9 cellular contexts compared by ENCODE assay signal in the genomic region with DNA sequence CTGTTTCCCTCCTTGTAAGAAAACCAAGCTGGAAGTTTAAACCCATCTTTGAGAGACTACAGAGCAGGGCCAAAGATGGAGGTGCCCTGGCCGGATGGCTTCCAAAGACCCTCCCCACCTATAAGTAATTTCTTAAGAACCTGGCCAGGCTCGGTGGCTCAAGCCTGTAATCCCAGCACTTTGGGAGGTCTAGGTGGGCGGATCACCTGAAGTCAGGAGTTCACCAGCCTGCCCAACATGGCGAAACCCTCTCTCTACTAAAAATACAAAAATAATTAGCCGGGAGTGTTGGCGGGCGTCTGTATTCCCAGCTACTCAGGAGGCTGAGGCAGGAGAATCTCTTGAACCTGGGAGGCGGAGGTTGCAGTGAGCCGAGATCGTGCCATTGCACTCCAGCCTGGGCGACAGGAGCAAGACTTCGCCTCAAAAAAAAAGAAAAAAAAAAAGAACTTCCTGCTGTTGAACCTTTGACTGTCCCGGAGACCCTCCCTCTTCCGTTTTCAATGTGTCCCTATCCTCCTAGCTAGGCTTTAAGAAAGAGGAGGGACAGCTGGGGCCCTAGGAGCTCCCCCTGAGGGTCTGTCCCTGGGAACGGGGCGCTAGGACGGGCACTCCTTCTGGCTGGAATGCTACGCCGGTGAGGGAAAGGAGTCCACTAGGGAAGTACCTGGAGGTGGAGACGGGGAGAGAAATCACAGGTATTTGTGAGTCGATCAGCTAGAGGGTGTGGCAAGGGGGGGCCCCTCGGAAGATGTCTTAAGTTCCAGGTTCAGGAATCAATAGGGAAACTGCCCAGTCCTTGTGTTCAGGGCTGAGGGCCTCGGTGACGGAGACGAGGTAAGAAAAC. TPM values are rescaled to one million over a fixed set of nuclear protein-coding genes. Genes with fewer than 3 reads are reported as not detected.
DNase-seq lines count a peak whose midpoint lies in the region; ATAC-seq, FAIRE-seq and TF ChIP-seq lines count a peak whose summit lies in the region.
"Had no signal": no experiment of that assay in that cellular context is flagged by ENCODE, and none has a peak within 500 bp of the region (broad histone marks: within the 10 kb centered on the region; RNA-seq: fewer than 3 reads in every experiment).

No MANE protein-coding gene starts in this region.

- no peak for TF ChIP-seq POLR2A in K562 (conservative IDR thresholded peaks at IDR 0.05)

- FAIRE-seq in K562 (lab: Jason Lieb, UNC): no peak

- no peak for TF ChIP-seq EP300 in K562 (IDR thresholded peaks at IDR 0.05; ENCODE audit: low read length)

- DNase-seq in CMK (ENCODE audit: low read depth): peak; percentile 74
- DNase-seq in NAMALWA (ENCODE audit: low spot score): peak; percentile 50
- DNase-seq in K562 (ENCODE audit: extremely low read depth in 1 of 4, low spot score in 3 of 4): peak in 3 of 4 experiments; percentile 23 to 35 (median 27)
- DNase-seq in inferior parietal cortex (ENCODE audit: extremely low spot score): peak; percentile 22
- DNase-seq in NOMO-1 treated with DMSO at 0.1 percent for 48 hours (lab: John Stamatoyannopoulos, UW; ENCODE audit: unreplicated experiment): no peak
- no peak for DNase-seq in NCI-H446 (lab: John Stamatoyannopoulos, UW)

- H3K4me3 Mint-ChIP-seq in stimulated activated memory B cell treated with anti-CD40 and anti-IgM and Interleukin-4, amounts not matched to agents 10 μg/mL and 1 μg/mL and 100 μg/mL, for 72 hours: peak overlapping the region; percentile 92

- no peaks in the 10 kb centered on the region for H3K9me3 Mint-ChIP-seq in stimulated activated memory B cell treated with anti-CD40 and anti-IgM and Interleukin-4, amounts not matched to agents 10 μg/mL and 1 μg/mL and 100 μg/mL, for 72 hours

- H4K20me1 ChIP-seq in K562 (replicated peaks; ENCODE audit: control insufficient read depth, insufficient read depth, low read length): no peaks in the 10 kb centered on the region

- TF ChIP-seq CTCF in K562 (IDR thresholded peaks at IDR 0.05 in 2 of 3, conservative IDR thresholded peaks at IDR 0.05 in 1 of 3; ENCODE audit: insufficient read depth in 2 of 3, low read depth in 1 of 3, low read length in 3 of 3): no peak

- ATAC-seq in GM21423 (IDR thresholded peaks at IDR 0.05; ENCODE audit: unreplicated experiment) (peak; percentile 4), K562 (peak; percentile 35)
- ATAC-seq in stimulated activated memory B cell treated with anti-CD40 and anti-IgM and Interleukin-4, amounts not matched to agents 10 μg/mL and 1 μg/mL and 100 μg/mL, for 72 hours: peak; percentile 10

- peak overlapping the region; percentile 75 to 91; a peak in 3 of 4 replicates for H3K9ac ChIP-seq in K562 (ENCODE audit: insufficient read depth in 1 of 2, low read depth in 2 of 2, low read length in 2 of 2)

- H3K4me2 ChIP-seq in K562 (ENCODE audit: insufficient read depth, low read length): peak overlapping the region; percentile 84

- peak overlapping the region; percentile 49 for H3K4me3 ChIP-seq in K562

- in situ Hi-C loops in K562 (cut with MboI): loop anchor here (5.0 kb wide), 1 partner anchor 39 kb away; the partner anchor contains the start of gene TESK1

- no peaks in the 10 kb centered on the region for H3K36me3 ChIP-seq in K562 (ENCODE audit: control insufficient read depth, insufficient read depth, low read length)

- peaks cover 31% of the 10 kb centered on the region in 2 experiments for H3K4me1 ChIP-seq in K562 (replicated peaks in 1 of 2; ENCODE audit: control insufficient read depth in 2 of 2, insufficient read depth in 2 of 2, low read length in 2 of 2)

- CTCF ChIA-PET in K562 (lab: Yijun Ruan, JAX; ENCODE audit: low intra/inter-chr PET ratio): interaction anchor here (0.6 to 1.3 kb wide), 3 partner anchors 113 to 1829 kb away, joined by 3 to 5 read pairs (median 4); partner anchors contain the start of gene UBE2R2

- H3K27me3 Mint-ChIP-seq in stimulated activated memory B cell treated with anti-CD40 and anti-IgM and Interleukin-4, amounts not matched to agents 10 μg/mL and 1 μg/mL and 100 μg/mL, for 72 hours: no peaks in the 10 kb centered on the region

- no peaks in the 10 kb centered on the region for H3K79me2 ChIP-seq in K562 (ENCODE audit: control insufficient read depth, insufficient read depth, low read length)

- whole genome bisulfite sequencing in K562 (ENCODE audit: insufficient coverage, low coverage, missing lambda C conversion rate): 37% methylated on average over 15 of the region's 25 CpGs

- no peaks in the 10 kb centered on the region for H3K27me3 ChIP-seq in K562 (ENCODE audit: control insufficient read depth in 2 of 2, insufficient read depth in 2 of 2, low read length in 2 of 2)

- BruUV-seq in K562 (replicated peaks; lab: Mats Ljungman, UMichigan): TSS peak; percentile 66

- H3K9me1 ChIP-seq in K562 (ENCODE audit: control insufficient read depth, insufficient read depth, low read length): no peaks in the 10 kb centered on the region

- peak overlapping the region; percentile 96 for H2AFZ ChIP-seq in K562 (ENCODE audit: low read depth, low read length)

- peak overlapping the region; percentile 64; the same call in 2 of the 3 replicates for H3K27ac ChIP-seq in K562 (ENCODE audit: extremely low read depth, low read depth, low read length)

- no peak for TF ChIP-seq RAD21 in K562 (CRISPR knock-in tag; conservative IDR thresholded peaks at IDR 0.05 in 1 of 2, IDR thresholded peaks at IDR 0.05 in 1 of 2)

- peaks cover 10% of the 10 kb centered on the region for H3K36me3 Mint-ChIP-seq in stimulated activated memory B cell treated with anti-CD40 and anti-IgM and Interleukin-4, amounts not matched to agents 10 μg/mL and 1 μg/mL and 100 μg/mL, for 72 hours

- H3K27ac Mint-ChIP-seq in stimulated activated memory B cell treated with anti-CD40 and anti-IgM and Interleukin-4, amounts not matched to agents 10 μg/mL and 1 μg/mL and 100 μg/mL, for 72 hours: peak overlapping the region; percentile 92

- no peaks in the 10 kb centered on the region for H3K9me3 ChIP-seq in K562 (replicated peaks; ENCODE audit: control insufficient read depth, insufficient read depth, low read depth, low read length)

- POLR2A ChIA-PET in K562 (lab: Yijun Ruan, JAX): interaction anchor here (0.5 to 2.7 kb wide), 5 partner anchors 11 to 595 kb away, joined by 3 to 14 read pairs (median 3); partner anchors contain the start of genes CCDC107 and RMRP

- intact Hi-C loops in K562 (cut with micrococcal nuclease): loop anchor here (5.0 kb wide), 1 partner anchor 236 kb away; no protein-coding TSS in a partner anchor

- H3K4me1 Mint-ChIP-seq in stimulated activated memory B cell treated with anti-CD40 and anti-IgM and Interleukin-4, amounts not matched to agents 10 μg/mL and 1 μg/mL and 100 μg/mL, for 72 hours: peaks cover 64% of the 10 kb centered on the region

RNA-seq across cellular contexts. Expression of gene SIT1, which starts 4.8 kb away (rescaled TPM):
- total RNA-seq in K562 (2011; cell fraction: chromatin; rRNA removed; ENCODE audit: low replicate concordance): not detected in 2 replicates
- total RNA-seq in K562 (2011; cell fraction: nucleolus; rRNA removed): not detected in 2 replicates
- total RNA-seq in K562 (2011; cell fraction: nucleoplasm; rRNA removed): not detected in 2 replicates
- not detected in 2 replicates for total RNA-seq in K562 (2014; rRNA removed)
- total RNA-seq in K562 (2014; rRNA removed; fragmentation: Illumina TruSeq; extraction: Trizol): not detected in 2 replicates
- not detected in 2 replicates for total RNA-seq in K562 (2015; rRNA removed; fragmentation: Illumina TruSeq; extraction: Trizol)
- 0.16 TPM in 1 of 2 replicates, not detected in the other for total RNA-seq in K562 (2021)
- not detected in 2 replicates for polyA plus RNA-seq in K562 (2011; rRNA removed)
- polyA plus RNA-seq in K562 (2011; cell fraction: cytosol; rRNA removed): not detected in 2 replicates
- polyA plus RNA-seq in K562 (2011; cell fraction: nucleus; rRNA removed): 0.14 TPM in 1 of 2 replicates, not detected in the other
- 0.11 TPM in 1 of 2 replicates, not detected in the other for polyA plus RNA-seq in K562 (2012)
- polyA plus RNA-seq in K562 (2014; fragmentation: Illumina TruSeq; extraction: Trizol): not detected in 2 replicates
- not detected for polyA plus RNA-seq in K562 (2014; fragmentation: Nextera tagmentation; extraction: Ambion mirVana)
- 0.13 TPM in 1 of 2 replicates, not detected in the other for polyA plus RNA-seq in K562 (2014; rRNA removed)
- polyA minus RNA-seq in K562 (2011; rRNA and poly(A)+ RNA removed): not detected in 2 replicates
- not detected in 2 replicates for polyA minus RNA-seq in K562 (2011; cell fraction: cytosol; rRNA and poly(A)+ RNA removed)
- polyA minus RNA-seq in K562 (2011; cell fraction: nucleus; rRNA and poly(A)+ RNA removed): not detected in 2 replicates
- total RNA-seq: HT1080 had no signal

RNA-seq across cellular contexts. Expression of gene RMRP, which starts 11.9 kb away (rescaled TPM):
- total RNA-seq in K562 (2011; cell fraction: chromatin; rRNA removed; ENCODE audit: low replicate concordance): 2,409 and 13,688 TPM in 2 replicates
- total RNA-seq in K562 (2011; cell fraction: nucleolus; rRNA removed): 206,583 and 250,153 TPM in 2 replicates
- total RNA-seq in K562 (2011; cell fraction: nucleoplasm; rRNA removed): 28,297 and 120,670 TPM in 2 replicates
- total RNA-seq in K562 (2014; rRNA removed) (32,097 and 89,974 TPM in 2 replicates), K562 (2014; rRNA removed; fragmentation: Illumina TruSeq; extraction: Trizol) (175 and 799 TPM in 2 replicates), K562 (2015; rRNA removed; fragmentation: Illumina TruSeq; extraction: Trizol) (29,003 and 31,020 TPM in 2 replicates), K562 (2021) (25,789 and 26,070 TPM in 2 replicates)
- polyA plus RNA-seq in K562 (2011; rRNA removed) (30.6 and 75.7 TPM in 2 replicates), K562 (2014; fragmentation: Illumina TruSeq; extraction: Trizol) (not detected in 2 replicates), K562 (2014; fragmentation: Nextera tagmentation; extraction: Ambion mirVana) (not detected), K562 (2014; rRNA removed) (968 and 2,315 TPM in 2 replicates)
- 259 and 413 TPM in 2 replicates for polyA plus RNA-seq in K562 (2011; cell fraction: cytosol; rRNA removed)
- 1,135 and 1,314 TPM in 2 replicates for polyA plus RNA-seq in K562 (2011; cell fraction: nucleus; rRNA removed)
- polyA plus RNA-seq in K562 (2012): 26.0 and 33.8 TPM in 2 replicates
- 12,492 and 15,730 TPM in 2 replicates for polyA minus RNA-seq in K562 (2011; rRNA and poly(A)+ RNA removed)
- polyA minus RNA-seq in K562 (2011; cell fraction: cytosol; rRNA and poly(A)+ RNA removed): 24,287 and 37,114 TPM in 2 replicates
- polyA minus RNA-seq in K562 (2011; cell fraction: nucleus; rRNA and poly(A)+ RNA removed): 96,449 and 361,724 TPM in 2 replicates

RNA-seq across cellular contexts. Expression of gene CCDC107, which starts 12.1 kb away (rescaled TPM):
- total RNA-seq in K562 (2011; cell fraction: chromatin; rRNA removed; ENCODE audit: low replicate concordance): 5.7 and 12.2 TPM in 2 replicates
- total RNA-seq in K562 (2011; cell fraction: nucleolus; rRNA removed): 13.5 and 13.7 TPM in 2 replicates
- total RNA-seq in K562 (2011; cell fraction: nucleoplasm; rRNA removed): 9.7 and 11.8 TPM in 2 replicates
- total RNA-seq in K562 (2014; rRNA removed): 8.1 and 10.8 TPM in 2 replicates
- total RNA-seq in K562 (2014; rRNA removed; fragmentation: Illumina TruSeq; extraction: Trizol): 3.5 and 4.2 TPM in 2 replicates
- total RNA-seq in K562 (2015; rRNA removed; fragmentation: Illumina TruSeq; extraction: Trizol): 6.0 and 6.1 TPM in 2 replicates
- 7.0 and 9.7 TPM in 2 replicates for total RNA-seq in K562 (2021)
- 6.6 and 7.7 TPM in 2 replicates for polyA plus RNA-seq in K562 (2011; rRNA removed)
- polyA plus RNA-seq in K562 (2011; cell fraction: cytosol; rRNA removed): 7.4 and 13.4 TPM in 2 replicates
- 9.8 and 11.3 TPM in 2 replicates for polyA plus RNA-seq in K562 (2011; cell fraction: nucleus; rRNA removed)
- polyA plus RNA-seq in K562 (2012): 6.8 and 9.9 TPM in 2 replicates
- polyA plus RNA-seq in K562 (2014; fragmentation: Illumina TruSeq; extraction: Trizol): 4.7 and 5.1 TPM in 2 replicates
- polyA plus RNA-seq in K562 (2014; fragmentation: Nextera tagmentation; extraction: Ambion mirVana): under 1 TPM in 1 of 2 experiments, not detected in 1; 0.35 TPM
- 9.9 and 11.3 TPM in 2 replicates for polyA plus RNA-seq in K562 (2014; rRNA removed)
- 2.0 and 3.0 TPM in 2 replicates for polyA minus RNA-seq in K562 (2011; rRNA and poly(A)+ RNA removed)
- polyA minus RNA-seq in K562 (2011; cell fraction: cytosol; rRNA and poly(A)+ RNA removed): 2.2 and 4.6 TPM in 2 replicates
- polyA minus RNA-seq in K562 (2011; cell fraction: nucleus; rRNA and poly(A)+ RNA removed): 4.2 and 5.2 TPM in 2 replicates

RNA-seq across cellular contexts. Expression of gene ARHGEF39, which starts 19.0 kb away (rescaled TPM):
- total RNA-seq in K562 (2011; cell fraction: chromatin; rRNA removed; ENCODE audit: low replicate concordance): 35.7 and 63.9 TPM in 2 replicates
- total RNA-seq in K562 (2011; cell fraction: nucleolus; rRNA removed): 41.4 and 45.8 TPM in 2 replicates
- 37.0 and 37.6 TPM in 2 replicates for total RNA-seq in K562 (2011; cell fraction: nucleoplasm; rRNA removed)
- total RNA-seq in K562 (2014; rRNA removed) (7.6 and 7.7 TPM in 2 replicates), K562 (2014; rRNA removed; fragmentation: Illumina TruSeq; extraction: Trizol) (10.0 and 12.0 TPM in 2 replicates), K562 (2015; rRNA removed; fragmentation: Illumina TruSeq; extraction: Trizol) (12.7 and 12.9 TPM in 2 replicates), K562 (2021) (15.1 and 16.1 TPM in 2 replicates)
- polyA plus RNA-seq in K562 (2011; rRNA removed) (20.7 and 20.8 TPM in 2 replicates), K562 (2014; fragmentation: Illumina TruSeq; extraction: Trizol) (19.6 and 21.7 TPM in 2 replicates), K562 (2014; fragmentation: Nextera tagmentation; extraction: Ambion mirVana) (1 to 10 TPM; 2.8 to 5.5 TPM), K562 (2014; rRNA removed) (17.2 and 21.7 TPM in 2 replicates)
- polyA plus RNA-seq in K562 (2011; cell fraction: cytosol; rRNA removed): 16.1 and 21.4 TPM in 2 replicates
- polyA plus RNA-seq in K562 (2011; cell fraction: nucleus; rRNA removed): 50.2 and 64.3 TPM in 2 replicates
- polyA plus RNA-seq in K562 (2012): 9.6 and 15.8 TPM in 2 replicates
- polyA minus RNA-seq in K562 (2011; rRNA and poly(A)+ RNA removed): 11.9 and 12.1 TPM in 2 replicates
- polyA minus RNA-seq in K562 (2011; cell fraction: cytosol; rRNA and poly(A)+ RNA removed): 10.7 and 12.1 TPM in 2 replicates
- 16.8 and 19.7 TPM in 2 replicates for polyA minus RNA-seq in K562 (2011; cell fraction: nucleus; rRNA and poly(A)+ RNA removed)

RNA-seq across cellular contexts. Expression of gene CD72, which starts 27.7 kb away (rescaled TPM):
- 2.0 and 3.5 TPM in 2 replicates for total RNA-seq in K562 (2011; cell fraction: chromatin; rRNA removed; ENCODE audit: low replicate concordance)
- total RNA-seq in K562 (2011; cell fraction: nucleolus; rRNA removed): 1.8 and 2.2 TPM in 2 replicates
- total RNA-seq in K562 (2011; cell fraction: nucleoplasm; rRNA removed): 3.8 and 4.7 TPM in 2 replicates
- total RNA-seq in K562 (2014; rRNA removed) (0.33 TPM in 1 of 2 replicates, not detected in the other), K562 (2014; rRNA removed; fragmentation: Illumina TruSeq; extraction: Trizol) (0.29 and 0.41 TPM in 2 replicates), K562 (2015; rRNA removed; fragmentation: Illumina TruSeq; extraction: Trizol) (0.62 and 0.75 TPM in 2 replicates), K562 (2021) (0.25 and 0.55 TPM in 2 replicates)
- polyA plus RNA-seq in K562 (2011; rRNA removed) (0.78 and 1.7 TPM in 2 replicates), K562 (2014; fragmentation: Illumina TruSeq; extraction: Trizol) (0.25 and 0.43 TPM in 2 replicates), K562 (2014; fragmentation: Nextera tagmentation; extraction: Ambion mirVana) (under 1 TPM; 0.11 to 0.13 TPM), K562 (2014; rRNA removed) (0.19 and 0.54 TPM in 2 replicates)
- polyA plus RNA-seq in K562 (2011; cell fraction: cytosol; rRNA removed): 1.0 TPM in 2 replicates
- 7.0 and 8.5 TPM in 2 replicates for polyA plus RNA-seq in K562 (2011; cell fraction: nucleus; rRNA removed)
- polyA plus RNA-seq in K562 (2012): 0.74 and 0.98 TPM in 2 replicates
- polyA minus RNA-seq in K562 (2011; rRNA and poly(A)+ RNA removed): 0.70 and 0.87 TPM in 2 replicates
- not detected in 2 replicates for polyA minus RNA-seq in K562 (2011; cell fraction: cytosol; rRNA and poly(A)+ RNA removed)
- 1.2 and 1.6 TPM in 2 replicates for polyA minus RNA-seq in K562 (2011; cell fraction: nucleus; rRNA and poly(A)+ RNA removed)

Comparison
In these comparisons a context has a peak if more than half of its experiments do, and no peak if none do; other contexts are left out.
1. DNase-seq: peak in CMK (single experiment), NAMALWA (single experiment), K562 (3 of 4) and inferior parietal cortex (single experiment); none in NOMO-1 treated with DMSO at 0.1 percent for 48 hours (single experiment) and NCI-H446 (0 of 2).
2. Peak in every context shown above with its lines, with median percentiles within 50 percentile points of each other: ATAC-seq.